9 cellular contexts compared by ENCODE assay signal in the genomic region with DNA sequence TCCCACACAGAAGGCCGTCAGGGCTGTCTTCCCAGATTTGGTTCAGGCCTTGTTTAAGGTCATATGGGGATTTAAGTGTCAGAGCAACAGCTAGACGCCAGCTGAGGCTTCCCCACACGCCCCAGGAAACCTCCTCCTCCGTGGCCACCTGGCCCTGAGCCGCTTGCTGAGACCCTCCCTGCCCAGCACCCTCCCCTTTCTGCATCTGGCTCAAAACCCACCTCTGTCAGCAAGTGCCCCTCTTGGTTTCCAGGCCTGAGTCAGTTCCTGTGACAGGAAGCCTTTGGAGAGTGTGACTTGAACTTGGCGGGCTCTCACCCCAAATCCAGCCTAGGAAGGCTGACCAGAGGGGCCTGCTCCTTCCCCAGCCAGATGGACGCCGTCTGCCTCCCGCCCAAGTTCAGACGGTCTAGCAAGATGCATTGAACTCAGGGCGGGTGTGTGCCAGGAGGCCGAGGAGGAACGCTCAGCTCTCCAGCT. TPM values are rescaled to one million over a fixed set of nuclear protein-coding genes. Genes with fewer than 3 reads are reported as not detected.
DNase-seq lines count a peak whose midpoint lies in the region; TF ChIP-seq lines count a peak whose summit lies in the region.
"Had no signal": no experiment of that assay in that cellular context is flagged by ENCODE, and none has a peak within 500 bp of the region (broad histone marks: within the 10 kb centered on the region; RNA-seq: fewer than 3 reads in every experiment).

No MANE protein-coding gene starts in this region.

- peak overlapping the region; percentile 39 to 52 for H3K4ac ChIP-seq in mesenchymal stem cell (ENCODE audit: low read depth in 1 of 2, low read length in 2 of 2)

- no peaks in the 10 kb centered on the region for H3K9me3 ChIP-seq in colonic mucosa
- no peaks in the 10 kb centered on the region for H3K9me3 ChIP-seq in mesenchymal stem cell (ENCODE audit: control insufficient read depth, low read length)

- no peaks in the 10 kb centered on the region for H3K27me3 ChIP-seq in colonic mucosa
- peaks cover 0 to 40% of the 10 kb centered on the region in 2 experiments for H3K27me3 ChIP-seq in mesenchymal stem cell (ENCODE audit: control insufficient read depth in 1 of 2, insufficient read depth in 1 of 2, low read length in 2 of 2)

- no peak overlapping the region for H3K23ac ChIP-seq in mesenchymal stem cell (ENCODE audit: low read length in 2 of 2)

- peaks cover 5% of the 10 kb centered on the region for H3K4me1 ChIP-seq in colonic mucosa
- H3K4me1 ChIP-seq in mesenchymal stem cell (ENCODE audit: control insufficient read depth, insufficient read depth, low read depth, low read length): peaks cover 68% of the 10 kb centered on the region
- H3K4me1 ChIP-seq in urinary bladder (ENCODE audit: insufficient read depth): peaks cover 4% of the 10 kb centered on the region

- peak overlapping the region; percentile 72 to 77 for H3K18ac ChIP-seq in mesenchymal stem cell (ENCODE audit: low read depth in 1 of 2, low read length in 2 of 2)

- H3K9ac ChIP-seq in colonic mucosa (ENCODE audit: low read depth in 2 of 2, low read length in 2 of 2): peak overlapping the region; percentile 46 to 62
- H3K9ac ChIP-seq in mesenchymal stem cell (ENCODE audit: low read length): peak overlapping the region; percentile 1

- peak; percentile 56 for DNase-seq in activated effector memory CD4-positive, alpha-beta T cell treated with anti-CD3 and anti-CD28 coated beads, Interleukin-2, amount 50 U/mL, for 16 hours
- DNase-seq in activated effector memory CD4-positive, alpha-beta T cell treated with Interleukin-2 at 50 U/mL for 16 hours: no peak
- DNase-seq in colonic mucosa (peak; percentile 49), mesenchymal stem cell (peak; percentile 57), NCI-H226 (no peak), NCI-H187 (lab: John Stamatoyannopoulos, UW) (no peak), DMS53 treated with DMSO at 0.1 percent for 48 hours (lab: John Stamatoyannopoulos, UW; ENCODE audit: unreplicated experiment) (no peak)

- H3K36me3 ChIP-seq in colonic mucosa: no peaks in the 10 kb centered on the region
- H3K36me3 ChIP-seq in mesenchymal stem cell (ENCODE audit: control insufficient read depth in 1 of 2, insufficient read depth in 2 of 2, low read depth in 1 of 2, low read length in 2 of 2): peaks cover 0 to 31% of the 10 kb centered on the region in 2 experiments
- no peaks in the 10 kb centered on the region for H3K36me3 ChIP-seq in urinary bladder (ENCODE audit: insufficient read depth)

- H3K27ac ChIP-seq in colonic mucosa (peak overlapping the region; percentile 34), mesenchymal stem cell (ENCODE audit: low read length, poor library complexity, severe bottlenecking) (peak overlapping the region; percentile 94), urinary bladder (ENCODE audit: low read depth) (peak overlapping the region; percentile 31)

- peak overlapping the region; percentile 93 for H4K8ac ChIP-seq in mesenchymal stem cell (ENCODE audit: low read length)

- no peak overlapping the region for H2BK15ac ChIP-seq in mesenchymal stem cell (ENCODE audit: low read depth, poor library complexity, severe bottlenecking)

- H2BK5ac ChIP-seq in mesenchymal stem cell (ENCODE audit: low read depth, low read length, poor library complexity, severe bottlenecking): peak overlapping the region; percentile 63

- H2BK120ac ChIP-seq in mesenchymal stem cell (ENCODE audit: low read depth, low read length): no peak overlapping the region

- WGBS in mesenchymal stem cell: 27% methylated on average over 13 of the region's 13 CpGs
- WGBS in urinary bladder: 33% methylated on average over 13 of the region's 13 CpGs

- intact Hi-C loops in colonic mucosa (cut with DNase I): loop anchor here (5.0 kb wide), 2 partner anchors 123 to 228 kb away; no protein-coding TSS in a partner anchor

- no peak for TF ChIP-seq CTCF in colonic mucosa (IDR thresholded peaks at IDR 0.05)

- peak overlapping the region; percentile 47 for H2AFZ ChIP-seq in mesenchymal stem cell (ENCODE audit: low read depth, low read length)

- H3K4me3 ChIP-seq in colonic mucosa (no peak overlapping the region), mesenchymal stem cell (ENCODE audit: insufficient read depth in 1 of 2, low read depth in 1 of 2, low read length in 2 of 2) (peak overlapping the region in 1 of 2 experiments; percentile 54), urinary bladder (ENCODE audit: low read depth, low read length) (no peak overlapping the region)

- H2BK12ac ChIP-seq in mesenchymal stem cell (ENCODE audit: low read length in 2 of 2): peak overlapping the region; percentile 18 to 89

- no peaks in the 10 kb centered on the region for H3K79me1 ChIP-seq in mesenchymal stem cell (replicated peaks; ENCODE audit: low read length, poor library complexity, severe bottlenecking)

- no peak overlapping the region for H3K14ac ChIP-seq in mesenchymal stem cell (ENCODE audit: low read length in 2 of 2)

- peak overlapping the region; percentile 26 for H3K4me2 ChIP-seq in mesenchymal stem cell (ENCODE audit: low read length, poor library complexity, severe bottlenecking)

- peak overlapping the region; percentile 65 for H2AK5ac ChIP-seq in mesenchymal stem cell (ENCODE audit: low read length, severe bottlenecking)

- H4K91ac ChIP-seq in mesenchymal stem cell (ENCODE audit: low read length): peak overlapping the region; percentile 79

RNA-seq across cellular contexts. Expression of a gene that starts 0.6 kb away (rescaled TPM):
- total RNA-seq in colonic mucosa (1 to 10 TPM in 1 of 2 donors, under 1 TPM in 1; 0.98 to 1.5 TPM), urinary bladder (5.0 TPM)
- polyA plus RNA-seq in mesenchymal stem cell (2013, experiment 1 of 2): 1.0 TPM
- 0.58 TPM for polyA plus RNA-seq in mesenchymal stem cell (2013, experiment 2 of 2)
- 1.9 TPM for polyA plus RNA-seq in urinary bladder
- total RNA-seq: LHCN-M2 had no signal

RNA-seq across cellular contexts. Expression of a gene that starts 27.0 kb away (rescaled TPM):
- total RNA-seq in colonic mucosa (1 to 10 TPM; 1.2 to 4.3 TPM), urinary bladder (2.0 TPM)
- not detected for polyA plus RNA-seq in mesenchymal stem cell (2013, experiment 1 of 2)
- not detected for polyA plus RNA-seq in mesenchymal stem cell (2013, experiment 2 of 2)
- polyA plus RNA-seq in urinary bladder: 1.4 TPM
- total RNA-seq: LHCN-M2 had no signal

RNA-seq across cellular contexts. Expression of a gene that starts 52.5 kb away (rescaled TPM):
- 10 to 100 TPM in 1 of 2 donors, 1 to 10 TPM in 1; 6.4 to 29.8 TPM for total RNA-seq in colonic mucosa
- polyA plus RNA-seq in mesenchymal stem cell (2013, experiment 1 of 2): 52.5 TPM
- 53.1 TPM for polyA plus RNA-seq in mesenchymal stem cell (2013, experiment 2 of 2)
- total RNA-seq in urinary bladder: 56.2 TPM
- 373 TPM for polyA plus RNA-seq in urinary bladder

Comparison
In these comparisons a context has a peak if more than half of its experiments do, and no peak if none do; other contexts are left out.
1. DNase-seq: peak in activated effector memory CD4-positive, alpha-beta T cell treated with anti-CD3 and anti-CD28 coated beads, Interleukin-2, amount 50 U/mL, for 16 hours (single experiment), colonic mucosa (single experiment) and mesenchymal stem cell (single experiment); none in activated effector memory CD4-positive, alpha-beta T cell treated with Interleukin-2 at 50 U/mL for 16 hours (single experiment), NCI-H226 (single experiment), NCI-H187 (0 of 2) and DMS53 treated with DMSO at 0.1 percent for 48 hours (single experiment).
2. H3K27ac ChIP-seq: peak in every context shown above with its lines; median percentile 94 in mesenchymal stem cell; 34 in colonic mucosa; 31 in urinary bladder.